ENCODE assay signal across 13 cellular contexts in genomic region chr1:25647863-25648262, GRCh38.
"Had no signal": no experiment of that assay in that cellular context is flagged by ENCODE, and none has a peak within 500 bp of the region (broad histone marks: within the 10 kb centered on the region; RNA-seq: fewer than 3 reads in every experiment).

No MANE protein-coding gene starts in this region.

- ATAC-seq: activated naive CD4-positive, alpha-beta T cell treated with anti-CD3 and anti-CD28 coated beads, Interleukin-2, amount 50 U/mL, for 72 hours; body of pancreas; foreskin keratinocyte had no signal

- FAIRE-seq: endometrium had no signal

- DNase-seq: activated CD4-positive, alpha-beta T cell treated with anti-CD3 and anti-CD28 coated beads, Interleukin-2, amount 50 U/mL, for 48 hours; activated effector memory CD4-positive, alpha-beta T cell treated with anti-CD3 and anti-CD28 coated beads, Interleukin-2, amount 50 U/mL, for 16 hours; amniotic stem cell; body of pancreas; cerebellar nuclear complex; dorsolateral prefrontal cortex; mesendoderm; retina; stimulated activated CD4-positive, alpha-beta T cell treated with anti-CD3 and anti-CD28 coated beads, Interleukin-4, amount 100 ng/mL, for 4 hours; stomach had no signal
